Comparison of ENCODE assay signal across 14 cellular contexts in the genomic region with DNA sequence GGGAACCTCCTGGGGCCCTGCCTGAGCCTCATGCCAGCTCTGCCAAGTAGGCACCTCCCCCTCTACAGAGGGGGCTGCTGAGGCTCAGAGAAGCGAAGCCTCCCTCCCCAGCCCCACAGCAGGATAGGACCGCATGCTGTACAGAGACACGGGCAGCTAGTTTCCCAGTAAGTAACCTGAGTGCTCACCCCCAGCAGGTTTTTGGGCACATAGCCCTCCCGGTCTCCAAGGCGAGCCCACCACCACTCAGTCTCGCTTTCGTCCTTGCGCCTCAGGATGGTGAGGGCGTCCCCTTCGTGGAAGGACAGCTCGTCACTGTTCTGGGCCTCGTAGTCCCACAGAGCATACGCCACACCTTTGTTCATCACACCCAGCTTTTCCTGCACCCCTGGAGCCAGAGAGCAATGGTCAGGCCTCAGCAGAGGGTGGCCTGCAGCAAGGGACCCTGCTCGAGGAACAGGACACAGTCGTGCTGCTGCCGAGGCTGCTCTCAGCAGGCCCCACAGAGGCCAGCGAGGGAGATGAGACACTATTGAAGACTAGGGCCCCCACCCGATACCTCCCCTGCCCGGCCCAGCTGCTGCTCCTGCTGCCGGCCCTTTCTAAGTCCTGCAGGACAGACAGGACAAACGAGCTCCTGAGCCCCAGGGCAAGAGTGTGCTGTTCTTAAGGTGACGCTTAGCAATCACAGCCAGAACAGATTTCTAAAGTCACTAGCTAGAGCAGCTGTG. TPM values are rescaled to one million over a fixed set of nuclear protein-coding genes. Genes with fewer than 3 reads are reported as not detected.
A peak's percentile ranks its signal among the peaks of the same experiment; 100 is the strongest.
DNase-seq lines count a peak whose midpoint lies in the region; ATAC-seq and TF ChIP-seq lines count a peak whose summit lies in the region.
"Had no signal": no experiment of that assay in that cellular context is flagged by ENCODE, and none has a peak within 500 bp of the region (broad histone marks: within the 10 kb centered on the region; RNA-seq: fewer than 3 reads in every experiment).

No MANE protein-coding gene starts in this region.

- ATAC-seq in sciatic nerve (peak; percentile 6), HG03460 (IDR thresholded peaks at IDR 0.05; ENCODE audit: unreplicated experiment) (no peak)
- ATAC-seq: activated CD8-positive, alpha-beta T cell treated with anti-CD3 and anti-CD28 coated beads for 36 hours; natural killer cell treated with Interleukin-12 subunit alpha and Interleukin-12 subunit beta and Interleukin-15 and Interleukin-18, amount 100 ng/mL, for 72 hours had no signal

- H3K27ac ChIP-seq in right atrium auricular region (peak overlapping the region in 1 of 2 donors; percentile 42), esophagus (ENCODE audit: low read depth in 2 of 2, low read length in 1 of 2) (peak overlapping the region; percentile 92 to 96), vagina (peak overlapping the region; percentile 73)

- H3K4me1 ChIP-seq in right atrium auricular region, result peaks cover 0 to 27% of the 10 kb centered on the region in 2 donors
- H3K4me1 ChIP-seq in esophagus (ENCODE audit: control insufficient read depth in 2 of 2, insufficient read depth in 2 of 2, low read length in 1 of 2), result peaks cover 8 to 26% of the 10 kb centered on the region in 2 donors
- peaks cover 52% of the 10 kb centered on the region for H3K4me1 ChIP-seq in vagina

- H3K36me3 ChIP-seq in right atrium auricular region, result peaks cover 93% of the 10 kb centered on the region
- H3K36me3 ChIP-seq in esophagus (ENCODE audit: control insufficient read depth in 2 of 2, insufficient read depth in 2 of 2, low read length in 1 of 2), result peaks cover 20 to 45% of the 10 kb centered on the region in 2 donors
- H3K36me3 ChIP-seq in vagina, result peaks cover 0 to 22% of the 10 kb centered on the region in 2 donors

- H3K4me3 ChIP-seq in right atrium auricular region, result no peak overlapping the region
- no peak overlapping the region for H3K4me3 ChIP-seq in esophagus (ENCODE audit: low read depth in 1 of 2, low read length in 2 of 2)
- H3K4me3 ChIP-seq in vagina, result no peak overlapping the region
- H3K4me3 ChIP-seq: tibial nerve had no signal

- no peak for TF ChIP-seq CTCF in right atrium auricular region (IDR thresholded peaks at IDR 0.05)
- TF ChIP-seq CTCF in vagina (IDR thresholded peaks at IDR 0.05), result no peak

- intact Hi-C loops in cardiac septum (cut with DNase I), result no loop called here
- intact Hi-C loops in sciatic nerve (cut with DNase I), result no loop called here
- intact Hi-C loops in vagina (cut with DNase I), result no loop called here

- TF ChIP-seq POLR2A in vagina (IDR thresholded peaks at IDR 0.05), result no peak

- DNase-seq in cardiac septum (ENCODE audit: low spot score) (peak; percentile 50), right atrium auricular region (ENCODE audit: low spot score) (no peak), sciatic nerve (ENCODE audit: low spot score) (peak; percentile 42), vagina (ENCODE audit: extremely low spot score in 2 of 2) (no peak), GM03348 (ENCODE audit: low spot score) (no peak)
- DNase-seq in activated CD4-positive, alpha-beta T cell treated with anti-CD3 and anti-CD28 coated beads, Interleukin-2, amount 50 U/mL, for 4 hours, result no peak
- DNase-seq: activated CD8-positive, alpha-beta T cell treated with anti-CD3 and anti-CD28 coated beads for 36 hours; NCI-H1694; NCI-H510A; OCI-M1 had no signal

- H3K27me3 ChIP-seq in right atrium auricular region (no peaks in the 10 kb centered on the region), esophagus (ENCODE audit: control insufficient read depth in 1 of 2, insufficient read depth in 2 of 2, low read length in 2 of 2) (no peaks in the 10 kb centered on the region), vagina (no peaks in the 10 kb centered on the region)
- H3K27me3 ChIP-seq: tibial nerve had no signal

- no peaks in the 10 kb centered on the region for H3K9me3 ChIP-seq in right atrium auricular region
- no peaks in the 10 kb centered on the region for H3K9me3 ChIP-seq in esophagus (ENCODE audit: control insufficient read depth in 2 of 2, insufficient read depth in 1 of 2, low read depth in 1 of 2, low read length in 1 of 2)
- no peaks in the 10 kb centered on the region for H3K9me3 ChIP-seq in vagina
- H3K9me3 ChIP-seq: tibial nerve had no signal

- WGBS in esophagus, 2 donors, result 71 to 73% methylated on average over 22 of the region's 22 CpGs

RNA-seq across cellular contexts. Expression of a gene that starts 20.4 kb away (rescaled TPM):
- total RNA-seq in cardiac septum (60.9 TPM), right atrium auricular region (10 to 100 TPM; 43.7 to 71.6 TPM), sciatic nerve (86.6 TPM), vagina (172 TPM)
- 10 to 100 TPM; 56.5 to 73.5 TPM for polyA plus RNA-seq in esophagus

RNA-seq across cellular contexts. Expression of a gene that starts 20.7 kb away (rescaled TPM):
- total RNA-seq in cardiac septum, result 3.9 TPM
- 1 to 10 TPM; 2.1 to 3.6 TPM for total RNA-seq in right atrium auricular region
- polyA plus RNA-seq in esophagus, result 10 to 100 TPM in 1 of 2 donors, 1 to 10 TPM in 1; 7.7 to 17.6 TPM
- 4.6 TPM for total RNA-seq in sciatic nerve
- 6.9 TPM for total RNA-seq in vagina

Comparison
In these comparisons a context has a peak if more than half of its experiments do, and no peak if none do; other contexts are left out.
1. DNase-seq: peak in cardiac septum (single experiment) and sciatic nerve (single experiment); none in right atrium auricular region (single experiment), vagina (0 of 2), GM03348 (single experiment) and activated CD4-positive, alpha-beta T cell treated with anti-CD3 and anti-CD28 coated beads, Interleukin-2, amount 50 U/mL, for 4 hours (0 of 2).